Comparison of ENCODE assay signal across 15 cellular contexts in genomic region chr4:2415213-2415612, GRCh38. TPM values are rescaled to one million over a fixed set of nuclear protein-coding genes. Genes with fewer than 3 reads are reported as not detected.
DNase-seq lines count a peak whose midpoint lies in the region; ATAC-seq, FAIRE-seq and TF ChIP-seq lines count a peak whose summit lies in the region.
"Had no signal": no experiment of that assay in that cellular context is flagged by ENCODE, and none has a peak within 500 bp of the region (broad histone marks: within the 10 kb centered on the region; RNA-seq: fewer than 3 reads in every experiment).

No MANE protein-coding gene starts in this region.

- H3K9me1 ChIP-seq in endothelial cell of umbilical vein (replicated peaks; ENCODE audit: control insufficient read depth, extremely low read depth, insufficient read depth, low read length), result no peaks in the 10 kb centered on the region

- peaks cover 9 to 12% of the 10 kb centered on the region in 2 experiments for H3K27me3 ChIP-seq in endothelial cell of umbilical vein (ENCODE audit: control insufficient read depth in 2 of 2, insufficient read depth in 2 of 2, low read length in 2 of 2)

- no peaks in the 10 kb centered on the region for H3K36me3 Mint-ChIP-seq in stimulated activated naive CD8-positive, alpha-beta T cell treated with anti-CD3 and anti-CD28 coated beads, Interleukin-15, Interleukin-2, amounts not matched to agents 100 ng/mL and 50 ng/mL, for 24 hours (ENCODE audit: low read depth)
- H3K36me3 Mint-ChIP-seq in WTC11, result no peaks in the 10 kb centered on the region
- no peaks in the 10 kb centered on the region for H3K36me3 Mint-ChIP-seq in type B pancreatic cell

- no peak overlapping the region for H3K4me3 Mint-ChIP-seq in stimulated activated naive CD8-positive, alpha-beta T cell treated with anti-CD3 and anti-CD28 coated beads, Interleukin-15, Interleukin-2, amounts not matched to agents 100 ng/mL and 50 ng/mL, for 24 hours
- no peak overlapping the region for H3K4me3 Mint-ChIP-seq in WTC11
- H3K4me3 Mint-ChIP-seq in type B pancreatic cell, result peak overlapping the region; percentile 26

- no peak for DNase-seq in stimulated activated naive CD8-positive, alpha-beta T cell treated with anti-CD3 and anti-CD28 coated beads, Interleukin-15, Interleukin-2, amounts not matched to agents 100 U/mL and 50 U/mL, for 24 hours
- DNase-seq in WTC11 (ENCODE audit: low spot score) (no peak), endothelial cell of umbilical vein (ENCODE audit: low read depth, low spot score) (no peak), type B pancreatic cell (ENCODE audit: extremely low spot score, unreplicated experiment) (no peak), NCI-H345 treated with DMSO at 0.1 percent for 48 hours (lab: John Stamatoyannopoulos, UW; ENCODE audit: unreplicated experiment) (no peak), SHP77 treated with DMSO at 0.1 percent for 48 hours (lab: John Stamatoyannopoulos, UW) (no peak), GM19238 (ENCODE audit: insufficient read length, low spot score) (no peak)
- DNase-seq: GF-D8, NCI-H187 treated with DMSO at 0.1 percent for 48 hours, NCI-H446 treated with DMSO at 0.1 percent for 48 hours, NCI-H774 had no signal

- TF ChIP-seq POLR2A in endothelial cell of umbilical vein (IDR thresholded peaks at IDR 0.05; ENCODE audit: low read depth, low read length), result no peak

- H3K4me3 ChIP-seq in endothelial cell of umbilical vein (replicated peaks in 1 of 3; ENCODE audit: insufficient read depth in 1 of 3, low read depth in 1 of 3, low read length in 3 of 3), result no peak overlapping the region

- H4K20me1 ChIP-seq in endothelial cell of umbilical vein (replicated peaks; ENCODE audit: control insufficient read depth, extremely low read depth, insufficient read depth, low read length), result no peaks in the 10 kb centered on the region

- no peak overlapping the region for H3K4me2 ChIP-seq in endothelial cell of umbilical vein (ENCODE audit: insufficient read depth, low read length)

- intact Hi-C loops in endothelial cell of umbilical vein (cut with micrococcal nuclease), result loop anchor here (10.0 kb wide), 1 partner anchor 550 kb away; the partner anchor contains the start of genes GRK4 and NOP14

- dilution Hi-C loops in endothelial cell of umbilical vein (cut with MboI; ENCODE audit: extremely low pct_ligation_motif_present, low sequenced_read_pairs), result no loop called here

- no TSS peak for BruUV-seq in endothelial cell of umbilical vein (replicated peaks; lab: Mats Ljungman, UMichigan)

- H3K27ac Mint-ChIP-seq in stimulated activated naive CD8-positive, alpha-beta T cell treated with anti-CD3 and anti-CD28 coated beads, Interleukin-15, Interleukin-2, amounts not matched to agents 100 ng/mL and 50 ng/mL, for 24 hours, result peak overlapping the region; percentile 36
- no peak overlapping the region for H3K27ac Mint-ChIP-seq in WTC11
- no peak overlapping the region for H3K27ac Mint-ChIP-seq in type B pancreatic cell
- H3K27ac Mint-ChIP-seq: GM23338 had no signal

- H3K79me2 ChIP-seq in endothelial cell of umbilical vein (ENCODE audit: control insufficient read depth, insufficient read depth, low read length), result peaks cover 42% of the 10 kb centered on the region

- peaks cover 50% of the 10 kb centered on the region for H3K4me1 ChIP-seq in endothelial cell of umbilical vein (ENCODE audit: control insufficient read depth, extremely low read depth, insufficient read depth, low read length)

- no peak overlapping the region for H3K9ac ChIP-seq in endothelial cell of umbilical vein (replicated peaks; ENCODE audit: extremely low read depth, insufficient read depth, low read length)

- no peak overlapping the region for H2AFZ ChIP-seq in endothelial cell of umbilical vein (ENCODE audit: low read depth, low read length)
- H2AFZ ChIP-seq: GM23338 had no signal

- no peak for FAIRE-seq in endothelial cell of umbilical vein (lab: Jason Lieb, UNC)
- FAIRE-seq: HepG2 had no signal

- peaks cover 30% of the 10 kb centered on the region for H3K27me3 Mint-ChIP-seq in stimulated activated naive CD8-positive, alpha-beta T cell treated with anti-CD3 and anti-CD28 coated beads, Interleukin-15, Interleukin-2, amounts not matched to agents 100 ng/mL and 50 ng/mL, for 24 hours
- peaks cover 57% of the 10 kb centered on the region for H3K27me3 Mint-ChIP-seq in WTC11 (ENCODE audit: low read depth)
- H3K27me3 Mint-ChIP-seq in type B pancreatic cell, result peaks cover 79% of the 10 kb centered on the region

- CTCF ChIA-PET in WTC11 (lab: Charles Lee), result interaction anchor here (1.7 kb wide), 4 partner anchors 13 to 195 kb away, joined by 4 to 16 read pairs (median 6); no protein-coding TSS in a partner anchor
- CTCF ChIA-PET in endothelial cell of umbilical vein (lab: Charles Lee), result interaction anchor here (1.2 to 1.5 kb wide), 4 partner anchors 9 to 195 kb away, joined by 3 to 9 read pairs (median 4); no protein-coding TSS in a partner anchor

- POLR2A ChIA-PET in WTC11 (lab: Charles Lee) (interaction anchor here (1.2 to 1.6 kb wide), 2 partner anchors 9 to 53 kb away, joined by 4 read pairs; no protein-coding TSS in a partner anchor), endothelial cell of umbilical vein (lab: Charles Lee) (interaction anchor here (0.6 kb wide), 1 partner anchor 299 kb away, joined by 3 read pairs; no protein-coding TSS in a partner anchor)

- ATAC-seq in stimulated activated naive CD8-positive, alpha-beta T cell treated with anti-CD3 and anti-CD28 coated beads, Interleukin-15, Interleukin-2, amounts not matched to agents 100 U/mL and 50 U/mL, for 24 hours, result no peak
- no peak for ATAC-seq in WTC11
- ATAC-seq: GM23338, HepG2, Right ventricle myocardium inferior had no signal

- H3K27ac ChIP-seq in endothelial cell of umbilical vein (ENCODE audit: insufficient read depth, low read depth, low read length), result peak overlapping the region; percentile 9

- H3K9me3 ChIP-seq in endothelial cell of umbilical vein (replicated peaks; ENCODE audit: control insufficient read depth, insufficient read depth, low read length), result no peaks in the 10 kb centered on the region

- no peak for TF ChIP-seq CTCF in WTC11 (IDR thresholded peaks at IDR 0.05)
- no peak for TF ChIP-seq CTCF in endothelial cell of umbilical vein (IDR thresholded peaks at IDR 0.05; ENCODE audit: extremely low read depth in 1 of 2, insufficient read depth in 1 of 2, low read depth in 1 of 2, low read length in 2 of 2)
- TF ChIP-seq CTCF in type B pancreatic cell (conservative IDR thresholded peaks at IDR 0.05), result no peak

- H3K4me1 Mint-ChIP-seq in stimulated activated naive CD8-positive, alpha-beta T cell treated with anti-CD3 and anti-CD28 coated beads, Interleukin-15, Interleukin-2, amounts not matched to agents 100 ng/mL and 50 ng/mL, for 24 hours (ENCODE audit: low read depth), result peaks cover 74% of the 10 kb centered on the region
- peaks cover 62% of the 10 kb centered on the region for H3K4me1 Mint-ChIP-seq in WTC11
- H3K4me1 Mint-ChIP-seq in type B pancreatic cell (ENCODE audit: unreplicated experiment), result peaks cover 27% of the 10 kb centered on the region

- H3K36me3 ChIP-seq in endothelial cell of umbilical vein (ENCODE audit: control insufficient read depth in 2 of 2, extremely low read depth in 1 of 2, insufficient read depth in 2 of 2, low read length in 2 of 2), result no peaks in the 10 kb centered on the region

- H3K9me3 Mint-ChIP-seq in stimulated activated naive CD8-positive, alpha-beta T cell treated with anti-CD3 and anti-CD28 coated beads, Interleukin-15, Interleukin-2, amounts not matched to agents 100 ng/mL and 50 ng/mL, for 24 hours, result no peaks in the 10 kb centered on the region
- H3K9me3 Mint-ChIP-seq in WTC11, result no peaks in the 10 kb centered on the region
- H3K9me3 Mint-ChIP-seq in type B pancreatic cell, result no peaks in the 10 kb centered on the region
- H3K9me3 Mint-ChIP-seq: GM23338 had no signal

TF ChIP-seq in endothelial cell of umbilical vein, 7 proteins besides CTCF, POLR2A, EP300 and RAD21 (continues in another document):
- TF ChIP-seq EZH2 (IDR thresholded peaks at IDR 0.05; ENCODE audit: borderline replicate concordance, low read depth, low read length, severe bottlenecking), result no peak
- TF ChIP-seq JUN (IDR thresholded peaks at IDR 0.05; ENCODE audit: borderline replicate concordance, insufficient read depth, insufficient read length, low read depth), result no peak

RNA-seq across cellular contexts. Expression of gene ZFYVE28, which starts 3.2 kb away (rescaled TPM):
- total RNA-seq in WTC11 (2021), result 4.5 to 7.8 TPM (median 6.0 TPM) in 3 replicates
- 7.1 and 10.8 TPM in 2 replicates for total RNA-seq in endothelial cell of umbilical vein
- 5.8 and 7.2 TPM in 2 replicates for polyA plus RNA-seq in endothelial cell of umbilical vein
- polyA plus RNA-seq in endothelial cell of umbilical vein (2011; cell fraction: cytosol; rRNA removed), result 2.9 and 4.4 TPM in 2 replicates
- 19.9 and 20.5 TPM in 2 replicates for polyA plus RNA-seq in endothelial cell of umbilical vein (2011; cell fraction: nucleus; rRNA removed)
- polyA plus RNA-seq in endothelial cell of umbilical vein (2012), result 3.4 and 4.1 TPM in 2 replicates
- 13.4 and 19.5 TPM in 2 replicates for polyA minus RNA-seq in endothelial cell of umbilical vein
- 2.8 TPM for polyA minus RNA-seq in endothelial cell of umbilical vein (2011; cell fraction: cytosol; rRNA and poly(A)+ RNA removed)
- 14.0 and 15.3 TPM in 2 replicates for polyA minus RNA-seq in endothelial cell of umbilical vein (2011; cell fraction: nucleus; rRNA and poly(A)+ RNA removed)
- total RNA-seq in type B pancreatic cell (ENCODE audit: low replicate concordance), result 3.6 and 7.0 TPM in 2 replicates

RNA-seq across cellular contexts. Expression of gene CFAP99, which starts 3.5 kb away (rescaled TPM):
- total RNA-seq in WTC11 (2021) (0.23 to 0.41 TPM in 2 of 3 replicates, not detected in the other), endothelial cell of umbilical vein (0.12 TPM in 1 of 2 replicates, not detected in the other), type B pancreatic cell (ENCODE audit: low replicate concordance) (0.43 and 1.1 TPM in 2 replicates)
- 0.03 TPM in 1 of 2 replicates, not detected in the other for polyA plus RNA-seq in endothelial cell of umbilical vein
- polyA plus RNA-seq in endothelial cell of umbilical vein (2011; cell fraction: cytosol; rRNA removed), result not detected in 2 replicates
- polyA plus RNA-seq in endothelial cell of umbilical vein (2011; cell fraction: nucleus; rRNA removed), result not detected in 2 replicates
- 0.15 TPM in 1 of 2 replicates, not detected in the other for polyA plus RNA-seq in endothelial cell of umbilical vein (2012)
- not detected in 2 replicates for polyA minus RNA-seq in endothelial cell of umbilical vein
- polyA minus RNA-seq in endothelial cell of umbilical vein (2011; cell fraction: cytosol; rRNA and poly(A)+ RNA removed), result not detected
- polyA minus RNA-seq in endothelial cell of umbilical vein (2011; cell fraction: nucleus; rRNA and poly(A)+ RNA removed), result not detected in 2 replicates
- total RNA-seq: GM23338, HepG2, Right ventricle myocardium inferior had no signal
- polyA plus RNA-seq: GM23338, HepG2 had no signal

RNA-seq across cellular contexts. Expression of gene RNF4, which starts 53.7 kb away (rescaled TPM):
- total RNA-seq in WTC11 (2021), result 77.8 to 87.3 TPM (median 82.5 TPM) in 3 replicates
- 67.5 and 71.4 TPM in 2 replicates for total RNA-seq in endothelial cell of umbilical vein
- 56.9 and 64.3 TPM in 2 replicates for polyA plus RNA-seq in endothelial cell of umbilical vein
- 71.9 and 85.2 TPM in 2 replicates for polyA plus RNA-seq in endothelial cell of umbilical vein (2011; cell fraction: cytosol; rRNA removed)
- 65.4 and 73.0 TPM in 2 replicates for polyA plus RNA-seq in endothelial cell of umbilical vein (2011; cell fraction: nucleus; rRNA removed)
- 45.8 and 52.5 TPM in 2 replicates for polyA plus RNA-seq in endothelial cell of umbilical vein (2012)
- 60.7 and 73.2 TPM in 2 replicates for polyA minus RNA-seq in endothelial cell of umbilical vein
- polyA minus RNA-seq in endothelial cell of umbilical vein (2011; cell fraction: cytosol; rRNA and poly(A)+ RNA removed), result 34.3 TPM
- 49.9 and 57.5 TPM in 2 replicates for polyA minus RNA-seq in endothelial cell of umbilical vein (2011; cell fraction: nucleus; rRNA and poly(A)+ RNA removed)
- total RNA-seq in type B pancreatic cell (ENCODE audit: low replicate concordance), result 55.9 and 61.4 TPM in 2 replicates
